ENCODE assay signal across 19 cellular contexts in the genomic region with DNA sequence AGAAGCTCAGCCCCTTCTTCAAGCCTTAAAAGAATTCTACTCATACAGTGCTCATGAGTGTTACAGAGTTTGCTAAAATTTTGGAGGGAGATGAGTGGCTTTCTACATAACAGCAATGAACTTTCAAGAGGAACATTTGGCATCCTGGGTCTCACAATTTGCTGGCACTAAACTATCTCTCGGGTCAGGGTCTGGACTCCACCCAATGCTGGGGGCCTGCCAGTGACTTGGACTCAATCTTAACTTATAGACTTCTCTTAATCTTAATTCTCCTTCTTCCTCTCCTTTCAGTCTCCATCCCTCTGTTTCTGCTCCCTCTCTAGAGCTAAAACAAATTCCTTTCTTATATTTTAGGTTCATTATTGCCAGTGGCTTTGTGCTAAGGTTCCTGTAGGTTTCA.
"Had no signal": no experiment of that assay in that cellular context is flagged by ENCODE, and none has a peak within 500 bp of the region (broad histone marks: within the 10 kb centered on the region; RNA-seq: fewer than 3 reads in every experiment).

No MANE protein-coding gene starts in this region.

- H3K4me3 Mint-ChIP-seq: immature natural killer cell, naive B cell, nephron progenitor cell, type B pancreatic cell had no signal

- H3K36me3 Mint-ChIP-seq: immature natural killer cell, naive B cell, type B pancreatic cell had no signal

- H3K9me3 ChIP-seq: gastrocnemius medialis, neutrophil, psoas muscle, sigmoid colon, suprapubic skin, thyroid gland had no signal

- H3K27ac Mint-ChIP-seq: immature natural killer cell, naive B cell, nephron progenitor cell, type B pancreatic cell had no signal

- H3K9me3 Mint-ChIP-seq: immature natural killer cell, naive B cell, nephron progenitor cell, type B pancreatic cell had no signal

- ATAC-seq: gastrocnemius medialis, psoas muscle had no signal

- H3K27me3 ChIP-seq: gastrocnemius medialis, neutrophil, sigmoid colon, suprapubic skin, thyroid gland had no signal

- DNase-seq: cerebellar nuclear complex; dermis blood vessel endothelial cell; erythroblast; gastrocnemius medialis; immature natural killer cell; mesendoderm; naive B cell; nephron progenitor cell; psoas muscle; retina; sigmoid colon; stimulated activated CD4-positive, alpha-beta T cell treated with anti-CD3 and anti-CD28 coated beads, Interleukin-2, amount 100 ng/mL, for 24 hours; stimulated activated CD4-positive, alpha-beta T cell treated with anti-CD3 and anti-CD28 coated beads, Interleukin-4, amount 100 ng/mL, for 4 hours; stimulated activated naive CD4-positive, alpha-beta T cell; thyroid gland had no signal

- H3K4me3 ChIP-seq: gastrocnemius medialis, psoas muscle, sigmoid colon, skin epidermis, suprapubic skin, thyroid gland had no signal

- H3K4me1 Mint-ChIP-seq: nephron progenitor cell had no signal

- H3K36me3 ChIP-seq: gastrocnemius medialis, neutrophil, sigmoid colon, suprapubic skin, thyroid gland had no signal

- H3K27ac ChIP-seq: neutrophil, psoas muscle, sigmoid colon, skin epidermis, suprapubic skin, thyroid gland had no signal
